ENCODE assay signal across 10 cellular contexts in the genomic region with DNA sequence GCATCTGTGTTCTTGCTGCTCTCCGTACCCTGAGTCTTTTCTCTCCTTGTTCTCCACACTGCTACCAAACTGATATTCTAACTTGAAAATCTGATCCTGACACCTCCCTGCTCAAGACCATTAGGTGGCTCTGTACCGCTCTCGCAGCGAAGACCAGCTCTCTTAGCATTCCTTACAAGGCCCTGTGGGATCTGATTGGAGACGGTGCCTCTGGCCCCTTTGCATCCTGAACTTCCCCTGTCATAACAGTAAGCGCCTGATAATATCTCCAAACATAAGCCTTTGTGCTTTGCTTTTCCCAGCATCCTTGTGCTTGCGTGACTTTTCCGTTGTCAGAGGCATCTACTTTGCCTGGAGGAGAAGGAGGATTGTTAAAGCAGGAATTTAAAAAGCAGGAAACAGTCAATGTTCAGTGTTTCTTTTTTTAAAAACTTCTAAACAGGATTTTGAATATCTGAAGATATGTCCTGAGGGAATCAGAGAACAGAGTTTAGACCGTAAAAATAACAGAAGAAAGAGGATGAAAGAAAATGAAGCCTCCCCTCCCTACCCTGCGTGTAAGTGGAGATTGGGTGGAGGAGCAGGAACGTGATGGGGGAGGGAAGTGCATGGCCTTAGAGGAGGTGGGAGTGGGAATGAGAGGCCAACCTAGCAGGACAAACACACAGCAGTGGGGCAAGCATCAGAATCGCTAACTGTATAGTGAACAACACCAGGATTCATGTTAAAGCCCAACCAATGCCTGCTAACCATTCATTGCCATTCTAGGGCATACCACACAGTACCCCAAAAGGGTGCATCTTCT.
A peak's percentile ranks its signal among the peaks of the same experiment; 100 is the strongest.
DNase-seq lines count a peak whose midpoint lies in the region; ATAC-seq and TF ChIP-seq lines count a peak whose summit lies in the region.
"Had no signal": no experiment of that assay in that cellular context is flagged by ENCODE, and none has a peak within 500 bp of the region (broad histone marks: within the 10 kb centered on the region; RNA-seq: fewer than 3 reads in every experiment).

No MANE protein-coding gene starts in this region.

- H3K9me3 ChIP-seq in spleen: peaks cover 0 to 11% (median 7%) of the 10 kb centered on the region in 8 donors

- ATAC-seq in omental fat pad (ENCODE audit: low FRiP score) (no peak), HG02678 (IDR thresholded peaks at IDR 0.05; ENCODE audit: unreplicated experiment) (no peak)

- H3K27ac ChIP-seq in spleen: peak overlapping the region in 1 of 8 donors; percentile 22

- TF ChIP-seq CTCF in nephron (IDR thresholded peaks at IDR 0.05; ENCODE audit: unreplicated experiment in 3 of 3): peak in 2 of 3 experiments; percentile 20 to 27
- no peak for TF ChIP-seq CTCF in spleen (IDR thresholded peaks at IDR 0.05 in 8 of 11, conservative IDR thresholded peaks at IDR 0.05 in 3 of 11)
- no peak for TF ChIP-seq CTCF in omental fat pad (IDR thresholded peaks at IDR 0.05)

- in situ Hi-C loops in SK-MEL-5 (cut with HindIII; ENCODE audit: low pct_unique_long_range_greater_than_20kb, low sequenced_read_pairs): no loop called here

- no peaks in the 10 kb centered on the region for H3K36me3 ChIP-seq in spleen

- peaks cover 0 to 37% (median 0%) of the 10 kb centered on the region in 7 donors for H3K27me3 ChIP-seq in spleen (replicated peaks in 1 of 7)

- 69 to 80% (median 71%) methylated on average over 12 of the region's 12 CpGs for WGBS in spleen, 5 donors

- no peaks in the 10 kb centered on the region for H3K36me3 Mint-ChIP-seq in nephron (ENCODE audit: low read depth)

- H3K4me1 ChIP-seq in spleen: no peaks in the 10 kb centered on the region

- TF ChIP-seq POLR2A in spleen (IDR thresholded peaks at IDR 0.05): no peak

- H3K4me1 Mint-ChIP-seq in nephron: no peaks in the 10 kb centered on the region

- H3K27me3 Mint-ChIP-seq in nephron (ENCODE audit: low read depth): no peaks in the 10 kb centered on the region

- no peak overlapping the region for H3K27ac Mint-ChIP-seq in nephron
- H3K27ac Mint-ChIP-seq: activated naive CD4-positive, alpha-beta T cell treated with anti-CD3 and anti-CD28 coated beads, Interleukin-2, amount 50 U/mL, for 24 hours had no signal

- DNase-seq in AG08396 (ENCODE audit: low spot score) (peak; percentile 36), SK-MEL-5 (ENCODE audit: low read depth, low spot score) (peak; percentile 95), fibroblast of the conjunctiva (ENCODE audit: low read depth) (peak; percentile 37), spleen (no peak), omental fat pad (ENCODE audit: low spot score) (no peak), GM19240 (ENCODE audit: insufficient read length, low spot score) (no peak)
- DNase-seq: NCI-H1417 treated with DMSO at 0.1 percent for 48 hours had no signal

- intact Hi-C loops in spleen (cut with DNase I; ENCODE audit: low total_unique reads): no loop called here

- no peak overlapping the region for H3K4me3 Mint-ChIP-seq in nephron
- H3K4me3 Mint-ChIP-seq: activated naive CD4-positive, alpha-beta T cell treated with anti-CD3 and anti-CD28 coated beads, Interleukin-2, amount 50 U/mL, for 24 hours had no signal

- no peak overlapping the region for H3K4me3 ChIP-seq in spleen

- peaks cover 7% of the 10 kb centered on the region for H3K9me3 Mint-ChIP-seq in nephron

Comparison
In these comparisons a context has a peak if more than half of its experiments do, and no peak if none do; other contexts are left out.
1. DNase-seq: peak in AG08396 (single experiment), SK-MEL-5 (single experiment) and fibroblast of the conjunctiva (single experiment); none in spleen (single experiment), omental fat pad (single experiment) and GM19240 (single experiment).
2. CTCF ChIP-seq: peak in nephron (2 of 3); none in spleen (0 of 11) and omental fat pad (0 of 3).